ENCODE assay signal across 8 cellular contexts in the genomic region with DNA sequence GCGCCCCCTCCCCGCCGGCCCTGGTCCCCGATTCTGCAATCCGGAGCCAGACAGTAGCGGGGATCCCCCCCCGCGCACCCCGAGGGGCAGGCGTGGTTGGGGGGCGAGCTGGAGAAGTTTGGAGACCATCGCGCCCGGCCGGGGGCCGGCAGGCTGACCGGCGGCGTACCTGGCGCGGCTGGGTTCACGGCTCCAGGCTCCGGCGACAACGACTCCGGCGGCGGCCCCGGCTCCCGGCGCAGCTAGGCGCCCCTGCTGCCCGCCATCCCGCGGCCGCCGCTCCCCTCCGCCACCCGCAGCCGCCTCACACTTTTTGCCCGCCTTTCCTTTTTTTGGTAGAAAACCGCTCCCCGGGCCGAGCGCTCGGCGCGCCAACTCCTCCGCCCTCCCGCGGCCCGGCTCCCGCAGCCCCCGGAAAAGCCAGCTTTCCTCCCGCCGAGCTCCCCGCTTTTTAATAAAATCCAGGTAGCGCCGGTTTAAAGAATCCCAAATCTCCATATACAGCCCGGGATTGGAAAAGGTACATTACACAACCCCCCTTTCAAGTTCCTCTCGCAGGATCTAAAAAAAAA. TPM values are rescaled to one million over a fixed set of nuclear protein-coding genes. Genes with fewer than 3 reads are reported as not detected.
DNase-seq lines count a peak whose midpoint lies in the region; ATAC-seq, FAIRE-seq and TF ChIP-seq lines count a peak whose summit lies in the region.

TNRC18 (minus strand) TSS at position 563 of the 572 bp plus-strand sequence. CDS start 2,588 bp downstream, outside the sequence.

- H3K4me1 ChIP-seq in kidney (ENCODE audit: control insufficient read depth in 1 of 2, insufficient read depth in 1 of 2, low read depth in 1 of 2, low read length in 2 of 2), result peaks cover 8 to 11% of the 10 kb centered on the region in 2 donors

- FAIRE-seq in kidney (lab: Jason Lieb, UNC), result no peak

- no peaks in the 10 kb centered on the region for H3K27me3 ChIP-seq in brain microvascular endothelial cell (replicated peaks)

- H3K4me3 ChIP-seq in brain microvascular endothelial cell (ENCODE audit: low read depth, low read length), result peak within 1 kb of the TSS; percentile 85
- H3K4me3 ChIP-seq in kidney (ENCODE audit: low read length in 2 of 2), result peak within 1 kb of the TSS; percentile 88 to 93

- peak within 1 kb of the TSS; percentile 78 to 99 for H3K9ac ChIP-seq in kidney (ENCODE audit: low read length in 2 of 2)

- H3K9me3 Mint-ChIP-seq in stimulated activated effector memory CD8-positive, alpha-beta T cell treated with anti-CD3 and anti-CD28 coated beads, Interleukin-12 subunit alpha, Interleukin-12 subunit beta, amount 100 ng/mL, for 72 hours, result no peaks in the 10 kb centered on the region

- no peak for ATAC-seq in stimulated activated effector memory CD8-positive, alpha-beta T cell treated with anti-CD3 and anti-CD28 coated beads, Interleukin-12 subunit alpha, Interleukin-12 subunit beta, amount 100 ng/mL, for 72 hours
- ATAC-seq in activated CD4-positive, CD25-positive, alpha-beta regulatory T cell treated with anti-CD3 and anti-CD28 coated beads, Interleukin-2, amount 50 U/mL, for 24 hours, result no peak
- ATAC-seq in GM19452 (IDR thresholded peaks at IDR 0.05; ENCODE audit: unreplicated experiment) (no peak), HG02981 (IDR thresholded peaks at IDR 0.05; ENCODE audit: unreplicated experiment) (no peak)

- TF ChIP-seq CTCF in brain microvascular endothelial cell (IDR thresholded peaks at IDR 0.05; ENCODE audit: low read depth, low read length, missing control alignments) (no peak), kidney (IDR thresholded peaks at IDR 0.05; ENCODE audit: borderline replicate concordance, extremely low read depth, insufficient read depth) (no peak)

- H3K36me3 Mint-ChIP-seq in stimulated activated effector memory CD8-positive, alpha-beta T cell treated with anti-CD3 and anti-CD28 coated beads, Interleukin-12 subunit alpha, Interleukin-12 subunit beta, amount 100 ng/mL, for 72 hours, result peaks cover 12% of the 10 kb centered on the region

- in situ Hi-C loops in brain microvascular endothelial cell (cut with HindIII; ENCODE audit: low pct_ligation_motif_present, low sequenced_read_pairs), result no loop called here

- no peak within 1 kb of the TSS for H3K27ac Mint-ChIP-seq in stimulated activated effector memory CD8-positive, alpha-beta T cell treated with anti-CD3 and anti-CD28 coated beads, Interleukin-12 subunit alpha, Interleukin-12 subunit beta, amount 100 ng/mL, for 72 hours

- peak within 1 kb of the TSS; percentile 73 for H3K4me3 Mint-ChIP-seq in stimulated activated effector memory CD8-positive, alpha-beta T cell treated with anti-CD3 and anti-CD28 coated beads, Interleukin-12 subunit alpha, Interleukin-12 subunit beta, amount 100 ng/mL, for 72 hours

- intact Hi-C loops in kidney (cut with DNase I), result no loop called here

- H3K9me3 ChIP-seq in kidney (ENCODE audit: control insufficient read depth in 1 of 2, low read length in 2 of 2), result no peaks in the 10 kb centered on the region

- peak; percentile 71 for DNase-seq in ELF-1 (ENCODE audit: low read depth, low spot score)
- DNase-seq in NOMO-1 (lab: John Stamatoyannopoulos, UW; ENCODE audit: unreplicated experiment in 2 of 2), result peak; percentile 72 to 82
- no peak for DNase-seq in brain microvascular endothelial cell
- peak; percentile 89 for DNase-seq in kidney
- peak; percentile 14 to 59 for DNase-seq in stimulated activated effector memory CD8-positive, alpha-beta T cell treated with anti-CD3 and anti-CD28 coated beads, Interleukin-12 subunit alpha, Interleukin-12 subunit beta, amount 100 ng/mL, for 72 hours (ENCODE audit: low spot score in 2 of 2)

- peak within 1 kb of the TSS; percentile 95 for H3K27ac ChIP-seq in brain microvascular endothelial cell
- H3K27ac ChIP-seq in kidney (ENCODE audit: low read depth in 2 of 2, low read length in 2 of 2), result peak within 1 kb of the TSS; percentile 99

- peaks cover 5% of the 10 kb centered on the region for H3K36me3 ChIP-seq in brain microvascular endothelial cell (replicated peaks)
- no peaks in the 10 kb centered on the region for H3K36me3 ChIP-seq in kidney (ENCODE audit: control insufficient read depth in 1 of 2, insufficient read depth in 2 of 2, low read length in 2 of 2)

- H3K4me1 Mint-ChIP-seq in stimulated activated effector memory CD8-positive, alpha-beta T cell treated with anti-CD3 and anti-CD28 coated beads, Interleukin-12 subunit alpha, Interleukin-12 subunit beta, amount 100 ng/mL, for 72 hours, result peaks cover 50% of the 10 kb centered on the region

RNA-seq across cellular contexts. Expression of gene TNRC18, which starts in this region (rescaled TPM):
- 125 TPM for total RNA-seq in kidney
- 12.5 TPM for polyA plus RNA-seq in kidney (ENCODE audit: insufficient read depth, low read depth, low replicate concordance)
